In the genomic region with DNA sequence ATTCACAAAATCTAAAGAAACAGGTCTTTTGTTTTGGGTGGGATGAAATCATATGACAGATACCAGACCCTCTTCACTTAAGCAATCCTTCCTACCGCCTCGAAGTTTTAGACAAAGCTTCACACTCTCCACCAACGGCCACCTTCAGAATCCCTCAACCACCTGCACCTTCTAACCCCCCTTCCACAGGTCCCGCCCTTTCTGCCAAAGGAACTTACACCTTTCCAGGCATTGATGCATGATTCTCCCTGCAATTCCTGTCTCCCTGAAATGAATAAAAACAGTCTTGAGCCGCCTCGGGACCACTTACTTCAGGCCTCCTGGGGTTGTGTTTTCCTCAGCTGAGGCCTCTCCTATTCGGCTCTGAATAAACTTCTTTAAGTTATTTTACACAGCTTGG, we compare ENCODE assay signal across 9 cellular contexts. TPM values are rescaled to one million over a fixed set of nuclear protein-coding genes. Genes with fewer than 3 reads are reported as not detected.
DNase-seq lines count a peak whose midpoint lies in the region; ATAC-seq and TF ChIP-seq lines count a peak whose summit lies in the region.
"Had no signal": no experiment of that assay in that cellular context is flagged by ENCODE, and none has a peak within 500 bp of the region (broad histone marks: within the 10 kb centered on the region; RNA-seq: fewer than 3 reads in every experiment).

No MANE protein-coding gene starts in this region.

- intact Hi-C loops in natural killer cell (cut with micrococcal nuclease): no loop called here
- intact Hi-C loops in activated T-helper 1 cell treated with anti-CD3 and anti-CD28 coated beads, Interleukin-12 subunit alpha, Interleukin-12 subunit beta, Interleukin-2, Interleukin-4 antibody, amounts not matched to agents 30 ng/mL and 10 ng/mL and 1 ng/mL, durations not matched to agents 14 hours and 24 hours and 36 hours (cut with micrococcal nuclease): no loop called here

- WGBS in HUES64: 28% methylated on average over 7 of the region's 7 CpGs
- WGBS in ectodermal cell, 2 experiments: 30 to 38% methylated on average over 7 of the region's 7 CpGs

- peaks cover 6% of the 10 kb centered on the region; the same call in 1 of the 2 replicates for H3K4me1 ChIP-seq in HUES64 (ENCODE audit: insufficient read depth, low read length)
- H3K4me1 ChIP-seq in ectodermal cell (ENCODE audit: control insufficient read depth, insufficient read depth, low read length): peaks cover 4% of the 10 kb centered on the region

- H3K9me3 ChIP-seq in HUES64 (ENCODE audit: insufficient read depth, low read depth, low read length) (peaks cover 6% of the 10 kb centered on the region; the same call in 1 of the 2 replicates), ectodermal cell (ENCODE audit: control insufficient read depth, low read length) (no peaks in the 10 kb centered on the region)

- H3K27ac Mint-ChIP-seq in natural killer cell: peak overlapping the region; percentile 19 to 93
- no peak overlapping the region for H3K27ac Mint-ChIP-seq in activated T-helper 1 cell treated with anti-CD3 and anti-CD28 coated beads, Interleukin-12 subunit alpha, Interleukin-12 subunit beta, Interleukin-2, Interleukin-4 antibody, amounts not matched to agents 30 ng/mL and 10 ng/mL and 1 ng/mL, durations not matched to agents 14 hours and 24 hours and 36 hours
- H3K27ac Mint-ChIP-seq: stimulated activated effector memory CD8-positive, alpha-beta T cell treated with anti-CD3 and anti-CD28 coated beads, Interleukin-12 subunit alpha, Interleukin-12 subunit beta, amount 100 ng/mL, for 72 hours had no signal

- TF ChIP-seq CTCF in natural killer cell (IDR thresholded peaks at IDR 0.05): no peak

- no peak for ATAC-seq in natural killer cell
- no peak for ATAC-seq in HG02642 (IDR thresholded peaks at IDR 0.05; ENCODE audit: poor library complexity, unreplicated experiment)

- peak overlapping the region; percentile 93 for H3K9ac ChIP-seq in HUES64 (ENCODE audit: low read depth, low read length)

- no peaks in the 10 kb centered on the region for H3K36me3 Mint-ChIP-seq in natural killer cell
- peaks cover 2% of the 10 kb centered on the region for H3K36me3 Mint-ChIP-seq in activated T-helper 1 cell treated with anti-CD3 and anti-CD28 coated beads, Interleukin-12 subunit alpha, Interleukin-12 subunit beta, Interleukin-2, Interleukin-4 antibody, amounts not matched to agents 30 ng/mL and 10 ng/mL and 1 ng/mL, durations not matched to agents 14 hours and 24 hours and 36 hours (ENCODE audit: low read depth)
- H3K36me3 Mint-ChIP-seq: stimulated activated effector memory CD8-positive, alpha-beta T cell treated with anti-CD3 and anti-CD28 coated beads, Interleukin-12 subunit alpha, Interleukin-12 subunit beta, amount 100 ng/mL, for 72 hours had no signal

- peaks cover 14% of the 10 kb centered on the region in 2 donors for H3K4me1 Mint-ChIP-seq in natural killer cell
- H3K4me1 Mint-ChIP-seq in activated T-helper 1 cell treated with anti-CD3 and anti-CD28 coated beads, Interleukin-12 subunit alpha, Interleukin-12 subunit beta, Interleukin-2, Interleukin-4 antibody, amounts not matched to agents 30 ng/mL and 10 ng/mL and 1 ng/mL, durations not matched to agents 14 hours and 24 hours and 36 hours (ENCODE audit: low read depth): no peaks in the 10 kb centered on the region
- H3K4me1 Mint-ChIP-seq: stimulated activated effector memory CD8-positive, alpha-beta T cell treated with anti-CD3 and anti-CD28 coated beads, Interleukin-12 subunit alpha, Interleukin-12 subunit beta, amount 100 ng/mL, for 72 hours had no signal

- H3K27me3 Mint-ChIP-seq in natural killer cell (ENCODE audit: low read depth in 2 of 2): no peaks in the 10 kb centered on the region
- no peaks in the 10 kb centered on the region for H3K27me3 Mint-ChIP-seq in activated T-helper 1 cell treated with anti-CD3 and anti-CD28 coated beads, Interleukin-12 subunit alpha, Interleukin-12 subunit beta, Interleukin-2, Interleukin-4 antibody, amounts not matched to agents 30 ng/mL and 10 ng/mL and 1 ng/mL, durations not matched to agents 14 hours and 24 hours and 36 hours (ENCODE audit: insufficient read depth)

- H3K36me3 ChIP-seq in HUES64 (ENCODE audit: insufficient read depth, low read length) (0 out of 2 replicates have a peak, but pooled peaks cover under 1% of the 10 kb centered on the region), ectodermal cell (ENCODE audit: control insufficient read depth, insufficient read depth, low read length) (no peaks in the 10 kb centered on the region)

- H3K27ac ChIP-seq in HUES64 (ENCODE audit: low read depth, low read length) (no peak overlapping the region), ectodermal cell (ENCODE audit: insufficient read depth, low read depth, low read length, poor library complexity, severe bottlenecking) (no peak overlapping the region)

- peak overlapping the region; percentile 86 for H3K4me3 Mint-ChIP-seq in natural killer cell
- no peak overlapping the region for H3K4me3 Mint-ChIP-seq in activated T-helper 1 cell treated with anti-CD3 and anti-CD28 coated beads, Interleukin-12 subunit alpha, Interleukin-12 subunit beta, Interleukin-2, Interleukin-4 antibody, amounts not matched to agents 30 ng/mL and 10 ng/mL and 1 ng/mL, durations not matched to agents 14 hours and 24 hours and 36 hours

- H3K4me3 ChIP-seq in HUES64 (ENCODE audit: low read length): peak overlapping the region; percentile 84
- H3K4me3 ChIP-seq in ectodermal cell (ENCODE audit: insufficient read depth, low read depth, low read length): peak overlapping the region; percentile 45

- H3K27me3 ChIP-seq in HUES64 (ENCODE audit: insufficient read depth, low read length) (no peaks in the 10 kb centered on the region), ectodermal cell (ENCODE audit: control insufficient read depth, insufficient read depth, low read length, poor library complexity, severe bottlenecking) (no peaks in the 10 kb centered on the region)

- peak; percentile 28 for DNase-seq in AG20443 (ENCODE audit: low spot score)
- no peak for DNase-seq in natural killer cell
- DNase-seq in DMS153 treated with DMSO at 0.1 percent for 48 hours (lab: John Stamatoyannopoulos, UW; ENCODE audit: unreplicated experiment): no peak
- no peak for DNase-seq in NK-92 (lab: John Stamatoyannopoulos, UW; ENCODE audit: unreplicated experiment)
- no peak for DNase-seq in activated T-helper 1 cell treated with anti-CD3 and anti-CD28 coated beads, Interleukin-12 subunit alpha, Interleukin-12 subunit beta, Interleukin-2, Interleukin-4 antibody, amounts not matched to agents 30 ng/mL and 10 ng/mL and 1 ng/mL, durations not matched to agents 14 hours and 24 hours and 36 hours (ENCODE audit: low spot score)

- H3K9me3 Mint-ChIP-seq in natural killer cell: no peaks in the 10 kb centered on the region
- H3K9me3 Mint-ChIP-seq in activated T-helper 1 cell treated with anti-CD3 and anti-CD28 coated beads, Interleukin-12 subunit alpha, Interleukin-12 subunit beta, Interleukin-2, Interleukin-4 antibody, amounts not matched to agents 30 ng/mL and 10 ng/mL and 1 ng/mL, durations not matched to agents 14 hours and 24 hours and 36 hours: peaks cover 38% of the 10 kb centered on the region
- H3K9me3 Mint-ChIP-seq: stimulated activated effector memory CD8-positive, alpha-beta T cell treated with anti-CD3 and anti-CD28 coated beads, Interleukin-12 subunit alpha, Interleukin-12 subunit beta, amount 100 ng/mL, for 72 hours had no signal

RNA-seq across cellular contexts. Expression of a gene that starts 0.9 kb away (rescaled TPM):
- 1.4 TPM for polyA plus RNA-seq in HUES64 (2013, experiment 1 of 2)
- polyA plus RNA-seq in HUES64 (2013, experiment 2 of 2): 2.2 TPM
- 6.5 TPM for polyA plus RNA-seq in ectodermal cell (2013, experiment 1 of 4)
- polyA plus RNA-seq in ectodermal cell (2013, experiment 2 of 4): 6.5 TPM
- 5.2 TPM for polyA plus RNA-seq in ectodermal cell (2013, experiment 3 of 4)
- polyA plus RNA-seq in ectodermal cell (2013, experiment 4 of 4): 6.1 TPM
- 1 to 10 TPM; 3.4 to 9.0 (median 3.9) TPM for total RNA-seq in natural killer cell
- 0.39 TPM in 1 of 2 replicates, not detected in the other for total RNA-seq in activated T-helper 1 cell treated with anti-CD3 and anti-CD28 coated beads, Interleukin-12 subunit alpha, Interleukin-12 subunit beta, Interleukin-2, Interleukin-4 antibody, amounts not matched to agents 30 ng/mL and 10 ng/mL and 1 ng/mL, durations not matched to agents 14 hours and 24 hours and 36 hours

RNA-seq across cellular contexts. Expression of a gene that starts 18.2 kb away (rescaled TPM):
- 4.3 TPM for polyA plus RNA-seq in HUES64 (2013, experiment 1 of 2)
- 4.4 TPM for polyA plus RNA-seq in HUES64 (2013, experiment 2 of 2)
- polyA plus RNA-seq in ectodermal cell (2013, experiment 1 of 4): 2.1 TPM
- polyA plus RNA-seq in ectodermal cell (2013, experiment 2 of 4): 2.1 TPM
- polyA plus RNA-seq in ectodermal cell (2013, experiment 3 of 4): 1.7 TPM
- polyA plus RNA-seq in ectodermal cell (2013, experiment 4 of 4): 1.6 TPM
- under 1 TPM in 2 of 3 donors, not detected in 1; 0.20 to 0.54 TPM for total RNA-seq in natural killer cell
- total RNA-seq in activated T-helper 1 cell treated with anti-CD3 and anti-CD28 coated beads, Interleukin-12 subunit alpha, Interleukin-12 subunit beta, Interleukin-2, Interleukin-4 antibody, amounts not matched to agents 30 ng/mL and 10 ng/mL and 1 ng/mL, durations not matched to agents 14 hours and 24 hours and 36 hours: 0.13 and 0.39 TPM in 2 replicates

RNA-seq across cellular contexts. Expression of a gene that starts 29.9 kb away (rescaled TPM):
- polyA plus RNA-seq in HUES64 (2013, experiment 1 of 2): 5.4 TPM
- 6.0 TPM for polyA plus RNA-seq in HUES64 (2013, experiment 2 of 2)
- 11.8 TPM for polyA plus RNA-seq in ectodermal cell (2013, experiment 1 of 4)
- polyA plus RNA-seq in ectodermal cell (2013, experiment 2 of 4): 9.9 TPM
- polyA plus RNA-seq in ectodermal cell (2013, experiment 3 of 4): 10.2 TPM
- polyA plus RNA-seq in ectodermal cell (2013, experiment 4 of 4): 10.5 TPM
- total RNA-seq in natural killer cell: 10 to 100 TPM; 12.1 to 36.2 (median 27.4) TPM
- total RNA-seq in activated T-helper 1 cell treated with anti-CD3 and anti-CD28 coated beads, Interleukin-12 subunit alpha, Interleukin-12 subunit beta, Interleukin-2, Interleukin-4 antibody, amounts not matched to agents 30 ng/mL and 10 ng/mL and 1 ng/mL, durations not matched to agents 14 hours and 24 hours and 36 hours: 0.73 and 0.86 TPM in 2 replicates
